ENCODE assay signal across 9 cellular contexts in the genomic region with DNA sequence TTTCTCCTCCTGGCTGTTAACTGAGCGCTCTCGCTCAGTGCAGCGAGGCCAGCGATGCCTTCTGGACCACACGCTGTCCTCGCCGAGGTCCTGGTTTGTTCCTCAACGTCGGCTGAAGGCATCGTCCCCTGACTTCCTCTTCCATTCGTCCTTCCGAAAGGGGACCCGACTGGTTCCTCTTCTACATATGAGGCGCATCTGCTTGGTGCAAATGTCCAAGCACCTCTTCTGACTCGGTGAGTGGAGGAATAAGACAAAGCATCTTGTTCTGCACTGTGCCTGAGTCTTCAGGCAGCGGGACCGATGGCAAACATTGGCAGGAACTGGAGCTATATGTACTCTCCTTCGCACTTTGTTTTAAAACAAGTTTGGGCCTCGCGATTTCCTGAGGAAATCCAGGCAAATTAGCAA. TPM values are rescaled to one million over a fixed set of nuclear protein-coding genes. Genes with fewer than 3 reads are reported as not detected.
DNase-seq lines count a peak whose midpoint lies in the region; ATAC-seq and TF ChIP-seq lines count a peak whose summit lies in the region.
"Had no signal": no experiment of that assay in that cellular context is flagged by ENCODE, and none has a peak within 500 bp of the region (broad histone marks: within the 10 kb centered on the region; RNA-seq: fewer than 3 reads in every experiment).

No MANE protein-coding gene starts in this region.

- peaks cover 92% of the 10 kb centered on the region for H3K27me3 Mint-ChIP-seq in Calu3 (ENCODE audit: unreplicated experiment)
- H3K27me3 Mint-ChIP-seq in activated T-cell treated with anti-CD3 and anti-CD28 coated beads, Interleukin-2, amount 50 U/mL, for 72 hours (ENCODE audit: low read depth): peaks cover 87% of the 10 kb centered on the region

- H3K27ac Mint-ChIP-seq in Calu3 (ENCODE audit: unreplicated experiment): no peak overlapping the region
- H3K27ac Mint-ChIP-seq in activated T-cell treated with anti-CD3 and anti-CD28 coated beads, Interleukin-2, amount 50 U/mL, for 72 hours: no peak overlapping the region

- intact Hi-C loops in Calu3 (cut with micrococcal nuclease; ENCODE audit: unreplicated experiment) (no loop called here), spleen (cut with DNase I; ENCODE audit: low total_unique reads) (no loop called here)

- ATAC-seq in GM19397 (IDR thresholded peaks at IDR 0.05; ENCODE audit: unreplicated experiment) (peak; percentile 20), HG03457 (IDR thresholded peaks at IDR 0.05; ENCODE audit: unreplicated experiment) (peak; percentile 6)
- no peak for ATAC-seq in activated T-cell treated with anti-CD3 and anti-CD28 coated beads, Interleukin-2, amount 50 U/mL, for 72 hours (replicated peaks in 1 of 2)

- H3K36me3 ChIP-seq in iPS DF 6.9 (ENCODE audit: control insufficient read depth, insufficient read depth, low read length): no peaks in the 10 kb centered on the region
- H3K36me3 ChIP-seq in spleen: no peaks in the 10 kb centered on the region

- peak overlapping the region; percentile 84; the same call in 1 of the 2 replicates for H3K4me3 ChIP-seq in iPS DF 6.9 (ENCODE audit: low read length)
- peak overlapping the region; percentile 31 to 88 (median 63) for H3K4me3 ChIP-seq in spleen

- H3K27ac ChIP-seq in iPS DF 6.9 (ENCODE audit: low read length) (no peak overlapping the region), spleen (no peak overlapping the region)

- TF ChIP-seq CTCF in Calu3 (IDR thresholded peaks at IDR 0.05; ENCODE audit: unreplicated experiment): no peak
- no peak for TF ChIP-seq CTCF in spleen (IDR thresholded peaks at IDR 0.05 in 8 of 11, conservative IDR thresholded peaks at IDR 0.05 in 3 of 11)

- H3K4me1 ChIP-seq in iPS DF 6.9 (ENCODE audit: control insufficient read depth, insufficient read depth, low read length) (peaks cover 4% of the 10 kb centered on the region; the same call in 1 of the 2 replicates), spleen (peaks cover 11 to 27% (median 22%) of the 10 kb centered on the region in 6 donors)

- CTCF ChIA-PET in Calu3 (lab: Charles Lee): no interaction called here

- peak overlapping the region; percentile 78 for H3K4me3 Mint-ChIP-seq in Calu3 (ENCODE audit: low read depth, unreplicated experiment)
- H3K4me3 Mint-ChIP-seq in activated T-cell treated with anti-CD3 and anti-CD28 coated beads, Interleukin-2, amount 50 U/mL, for 72 hours: peak overlapping the region; percentile 79 to 81

- BruUV-seq in Calu3 (replicated peaks; lab: Mats Ljungman, UMichigan): no TSS peak

- no peaks in the 10 kb centered on the region for H3K9me3 Mint-ChIP-seq in Calu3 (ENCODE audit: low read depth, unreplicated experiment)
- H3K9me3 Mint-ChIP-seq in activated T-cell treated with anti-CD3 and anti-CD28 coated beads, Interleukin-2, amount 50 U/mL, for 72 hours: no peaks in the 10 kb centered on the region

- no CpG with 5 or more reads among the region's 20 CpGs for WGBS in iPS DF 6.9 (ENCODE audit: insufficient coverage, insufficient read length)
- WGBS in spleen, 5 donors: 2 to 4% (median 2%) methylated on average over 18 to 20 of the region's 20 CpGs

- H3K4me1 Mint-ChIP-seq in Calu3 (ENCODE audit: low read depth, unreplicated experiment): no peaks in the 10 kb centered on the region
- peaks cover 8% of the 10 kb centered on the region for H3K4me1 Mint-ChIP-seq in activated T-cell treated with anti-CD3 and anti-CD28 coated beads, Interleukin-2, amount 50 U/mL, for 72 hours (ENCODE audit: low read depth)

- DNase-seq in Calu3 (no peak), iPS DF 6.9 (ENCODE audit: low read depth, low spot score) (no peak), spleen (no peak), cerebellar cortex (ENCODE audit: low spot score) (no peak)
- no peak for DNase-seq in activated T-cell treated with anti-CD3 and anti-CD28 coated beads, Interleukin-2, amount 50 U/mL, for 72 hours
- DNase-seq in stimulated activated naive CD4-positive, alpha-beta T cell (lab: John Stamatoyannopoulos, UW): no peak

- H3K27me3 ChIP-seq in iPS DF 6.9 (ENCODE audit: control insufficient read depth, insufficient read depth, low read length) (peaks cover 11% of the 10 kb centered on the region), spleen (replicated peaks in 1 of 7) (peaks cover 0 to 97% (median 50%) of the 10 kb centered on the region in 7 donors)

- H3K36me3 Mint-ChIP-seq in Calu3 (ENCODE audit: insufficient read depth, unreplicated experiment): peaks cover 14% of the 10 kb centered on the region
- no peaks in the 10 kb centered on the region for H3K36me3 Mint-ChIP-seq in activated T-cell treated with anti-CD3 and anti-CD28 coated beads, Interleukin-2, amount 50 U/mL, for 72 hours (ENCODE audit: insufficient read depth in 2 of 2)

- TF ChIP-seq POLR2A in spleen (IDR thresholded peaks at IDR 0.05): no peak

- no peaks in the 10 kb centered on the region for H3K9me3 ChIP-seq in iPS DF 6.9 (ENCODE audit: control insufficient read depth, insufficient read depth, low read length)
- no peaks in the 10 kb centered on the region for H3K9me3 ChIP-seq in spleen

RNA-seq across cellular contexts. Expression of a gene that starts 0.7 kb away (rescaled TPM):
- total RNA-seq in Calu3 (2022) (3.5 and 5.0 TPM in 2 replicates), spleen (1 to 10 TPM in 4 of 7 donors, under 1 TPM in 3; 0.67 to 2.6 (median 1.5) TPM)
- total RNA-seq in activated T-cell treated with anti-CD3 and anti-CD28 coated beads, Interleukin-2, amount 50 U/mL, for 72 hours: not detected
- 1 to 10 TPM in 1 of 3 donors, under 1 TPM in 2; 0.41 to 1.1 (median 0.42) TPM for polyA plus RNA-seq in spleen
- total RNA-seq: T-helper 1 cell treated with Interleukin-12 subunit alpha and Interleukin-12 subunit beta and Interleukin-4 antibody, amounts not matched to agents 30 ng/mL and 1 ng/mL, for 36 hours had no signal

Comparison
In these comparisons a context has a peak if more than half of its experiments do, and no peak if none do; other contexts are left out.
1. ATAC-seq: peak in GM19397 (single experiment) and HG03457 (single experiment); none in activated T-cell treated with anti-CD3 and anti-CD28 coated beads, Interleukin-2, amount 50 U/mL, for 72 hours (0 of 2).